Comparison of ENCODE assay signal across 1 cellular context in the genomic region with DNA sequence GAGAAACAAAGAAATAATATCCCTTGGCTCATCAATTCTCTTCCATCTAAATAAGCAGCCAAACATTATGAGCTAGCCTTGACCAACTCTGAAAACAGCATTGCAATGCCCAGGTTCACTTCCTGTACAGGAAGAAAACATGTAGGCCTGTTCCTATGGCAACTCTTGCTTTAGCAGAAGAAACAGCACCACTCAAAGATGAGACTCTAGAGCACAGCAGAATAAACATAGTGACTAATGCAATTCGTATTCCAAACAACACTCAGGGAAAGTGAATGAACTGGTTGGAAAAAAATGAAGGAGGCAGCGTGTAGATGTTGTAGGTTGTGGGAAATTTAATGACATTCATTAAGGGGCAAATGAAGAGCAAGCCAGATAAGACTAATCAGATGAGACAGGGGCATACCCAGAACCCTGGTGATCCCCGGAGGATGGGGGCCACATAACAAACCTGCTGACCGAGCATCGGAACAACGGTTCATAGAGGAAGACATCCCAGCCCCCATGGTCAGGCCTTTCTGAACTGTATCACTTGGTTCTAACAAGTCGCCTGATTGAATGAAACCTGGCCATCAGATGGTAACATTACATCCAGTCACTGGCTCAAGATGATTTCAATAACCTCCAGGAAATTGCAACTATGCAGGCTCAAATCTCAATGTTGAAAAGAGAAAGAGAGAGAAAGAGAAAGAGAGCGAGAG.
TF ChIP-seq lines count a peak whose summit lies in the region.

No MANE protein-coding gene starts in this region.

TF ChIP-seq in K562, 482 proteins besides CTCF, POLR2A, EP300 and RAD21 (continued from another document):
- TF ChIP-seq, protein P1, sequence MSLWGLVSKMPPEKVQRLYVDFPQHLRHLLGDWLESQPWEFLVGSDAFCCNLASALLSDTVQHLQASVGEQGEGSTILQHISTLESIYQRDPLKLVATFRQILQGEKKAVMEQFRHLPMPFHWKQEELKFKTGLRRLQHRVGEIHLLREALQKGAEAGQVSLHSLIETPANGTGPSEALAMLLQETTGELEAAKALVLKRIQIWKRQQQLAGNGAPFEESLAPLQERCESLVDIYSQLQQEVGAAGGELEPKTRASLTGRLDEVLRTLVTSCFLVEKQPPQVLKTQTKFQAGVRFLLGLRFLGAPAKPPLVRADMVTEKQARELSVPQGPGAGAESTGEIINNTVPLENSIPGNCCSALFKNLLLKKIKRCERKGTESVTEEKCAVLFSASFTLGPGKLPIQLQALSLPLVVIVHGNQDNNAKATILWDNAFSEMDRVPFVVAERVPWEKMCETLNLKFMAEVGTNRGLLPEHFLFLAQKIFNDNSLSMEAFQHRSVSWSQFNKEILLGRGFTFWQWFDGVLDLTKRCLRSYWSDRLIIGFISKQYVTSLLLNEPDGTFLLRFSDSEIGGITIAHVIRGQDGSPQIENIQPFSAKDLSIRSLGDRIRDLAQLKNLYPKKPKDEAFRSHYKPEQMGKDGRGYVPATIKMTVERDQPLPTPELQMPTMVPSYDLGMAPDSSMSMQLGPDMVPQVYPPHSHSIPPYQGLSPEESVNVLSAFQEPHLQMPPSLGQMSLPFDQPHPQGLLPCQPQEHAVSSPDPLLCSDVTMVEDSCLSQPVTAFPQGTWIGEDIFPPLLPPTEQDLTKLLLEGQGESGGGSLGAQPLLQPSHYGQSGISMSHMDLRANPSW (CRISPR knock-in tag; IDR thresholded peaks at IDR 0.05), result no peak
- TF ChIP-seq, protein P2, sequence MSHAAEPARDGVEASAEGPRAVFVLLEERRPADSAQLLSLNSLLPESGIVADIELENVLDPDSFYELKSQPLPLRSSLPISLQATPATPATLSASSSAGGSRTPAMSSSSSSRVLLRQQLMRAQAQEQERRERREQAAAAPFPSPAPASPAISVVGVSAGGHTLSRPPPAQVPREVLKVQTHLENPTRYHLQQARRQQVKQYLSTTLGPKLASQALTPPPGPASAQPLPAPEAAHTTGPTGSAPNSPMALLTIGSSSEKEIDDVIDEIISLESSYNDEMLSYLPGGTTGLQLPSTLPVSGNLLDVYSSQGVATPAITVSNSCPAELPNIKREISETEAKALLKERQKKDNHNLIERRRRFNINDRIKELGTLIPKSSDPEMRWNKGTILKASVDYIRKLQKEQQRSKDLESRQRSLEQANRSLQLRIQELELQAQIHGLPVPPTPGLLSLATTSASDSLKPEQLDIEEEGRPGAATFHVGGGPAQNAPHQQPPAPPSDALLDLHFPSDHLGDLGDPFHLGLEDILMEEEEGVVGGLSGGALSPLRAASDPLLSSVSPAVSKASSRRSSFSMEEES (CRISPR knock-in tag; IDR thresholded peaks at IDR 0.05), result no peak
- no peak for TF ChIP-seq MTF1 (CRISPR knock-in tag; IDR thresholded peaks at IDR 0.05; ENCODE audit: borderline replicate concordance)
- TF ChIP-seq PTRF (tag; IDR thresholded peaks at IDR 0.05), result no peak
- TF ChIP-seq, protein P3, sequence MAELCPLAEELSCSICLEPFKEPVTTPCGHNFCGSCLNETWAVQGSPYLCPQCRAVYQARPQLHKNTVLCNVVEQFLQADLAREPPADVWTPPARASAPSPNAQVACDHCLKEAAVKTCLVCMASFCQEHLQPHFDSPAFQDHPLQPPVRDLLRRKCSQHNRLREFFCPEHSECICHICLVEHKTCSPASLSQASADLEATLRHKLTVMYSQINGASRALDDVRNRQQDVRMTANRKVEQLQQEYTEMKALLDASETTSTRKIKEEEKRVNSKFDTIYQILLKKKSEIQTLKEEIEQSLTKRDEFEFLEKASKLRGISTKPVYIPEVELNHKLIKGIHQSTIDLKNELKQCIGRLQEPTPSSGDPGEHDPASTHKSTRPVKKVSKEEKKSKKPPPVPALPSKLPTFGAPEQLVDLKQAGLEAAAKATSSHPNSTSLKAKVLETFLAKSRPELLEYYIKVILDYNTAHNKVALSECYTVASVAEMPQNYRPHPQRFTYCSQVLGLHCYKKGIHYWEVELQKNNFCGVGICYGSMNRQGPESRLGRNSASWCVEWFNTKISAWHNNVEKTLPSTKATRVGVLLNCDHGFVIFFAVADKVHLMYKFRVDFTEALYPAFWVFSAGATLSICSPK (IDR thresholded peaks at IDR 0.05; ENCODE audit: borderline replicate concordance), result no peak
- TF ChIP-seq RFX1 (IDR thresholded peaks at IDR 0.05), result peak; percentile 62
- peak; percentile 30; the same call in 1 of the 2 replicates for TF ChIP-seq GABPA (tag; conservative IDR thresholded peaks at IDR 0.05; ENCODE audit: low read depth)
- TF ChIP-seq IFI16 (CRISPR knock-in tag; IDR thresholded peaks at IDR 0.05), result no peak
- peak; percentile 85 for TF ChIP-seq FOXJ2 (tag; IDR thresholded peaks at IDR 0.05)
- TF ChIP-seq, protein P4, sequence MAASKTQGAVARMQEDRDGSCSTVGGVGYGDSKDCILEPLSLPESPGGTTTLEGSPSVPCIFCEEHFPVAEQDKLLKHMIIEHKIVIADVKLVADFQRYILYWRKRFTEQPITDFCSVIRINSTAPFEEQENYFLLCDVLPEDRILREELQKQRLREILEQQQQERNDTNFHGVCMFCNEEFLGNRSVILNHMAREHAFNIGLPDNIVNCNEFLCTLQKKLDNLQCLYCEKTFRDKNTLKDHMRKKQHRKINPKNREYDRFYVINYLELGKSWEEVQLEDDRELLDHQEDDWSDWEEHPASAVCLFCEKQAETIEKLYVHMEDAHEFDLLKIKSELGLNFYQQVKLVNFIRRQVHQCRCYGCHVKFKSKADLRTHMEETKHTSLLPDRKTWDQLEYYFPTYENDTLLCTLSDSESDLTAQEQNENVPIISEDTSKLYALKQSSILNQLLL (CRISPR knock-in tag; IDR thresholded peaks at IDR 0.05; ENCODE audit: borderline replicate concordance), result no peak
- no peak for TF ChIP-seq RBM39 (optimal IDR thresholded peaks at IDR 0.05; ENCODE audit: low read depth, low read length)
